Comparison of ENCODE assay signal across 14 cellular contexts in genomic region chr3:64539451-64540196, GRCh38.
DNase-seq lines count a peak whose midpoint lies in the region; ATAC-seq and TF ChIP-seq lines count a peak whose summit lies in the region.
"Had no signal": no experiment of that assay in that cellular context is flagged by ENCODE, and none has a peak within 500 bp of the region (broad histone marks: within the 10 kb centered on the region; RNA-seq: fewer than 3 reads in every experiment).

No MANE protein-coding gene starts in this region.

- H3K4me3 Mint-ChIP-seq in WTC11 (no peak overlapping the region), osteocyte (ENCODE audit: unreplicated experiment) (no peak overlapping the region)
- H3K4me3 Mint-ChIP-seq: CD4-positive, alpha-beta memory T cell had no signal

- POLR2A ChIA-PET in WTC11 (lab: Charles Lee) (no interaction called here), A673 (lab: Charles Lee; ENCODE audit: low non-redundant PET) (no interaction called here)

- no peaks in the 10 kb centered on the region for H3K4me1 ChIP-seq in A673 (ENCODE audit: insufficient read depth, low read length, poor library complexity, severe bottlenecking)
- H3K4me1 ChIP-seq: adrenal gland, SJSA1 had no signal

- peaks cover 11% of the 10 kb centered on the region for H3K4me1 Mint-ChIP-seq in WTC11
- no peaks in the 10 kb centered on the region for H3K4me1 Mint-ChIP-seq in osteocyte (ENCODE audit: unreplicated experiment)
- H3K4me1 Mint-ChIP-seq: CD4-positive, alpha-beta memory T cell had no signal

- ATAC-seq in WTC11: peak; percentile 55

- H3K4me3 ChIP-seq in foreskin fibroblast (ENCODE audit: low read depth in 1 of 2, low read length in 2 of 2): no peak overlapping the region
- H3K4me3 ChIP-seq in A673 (ENCODE audit: low read depth, low read length, poor library complexity, severe bottlenecking): no peak overlapping the region
- H3K4me3 ChIP-seq: adrenal gland, SJSA1 had no signal

- H3K27me3 Mint-ChIP-seq in WTC11 (ENCODE audit: low read depth) (no peaks in the 10 kb centered on the region), osteocyte (ENCODE audit: unreplicated experiment) (peaks cover 30% of the 10 kb centered on the region)
- H3K27me3 Mint-ChIP-seq: progenitor cell of endocrine pancreas had no signal

- no TSS peak for BruUV-seq in A673 (replicated peaks; lab: Mats Ljungman, UMichigan)

- no peaks in the 10 kb centered on the region for H3K36me3 ChIP-seq in A673 (ENCODE audit: insufficient read depth, low read length, poor library complexity, severe bottlenecking)
- H3K36me3 ChIP-seq: SJSA1 had no signal

- peak; percentile 11 for DNase-seq in Daoy (ENCODE audit: low read depth)
- no peak for DNase-seq in WTC11 (ENCODE audit: low spot score)
- DNase-seq in foreskin fibroblast: peak; percentile 47 to 79
- peak; percentile 13 for DNase-seq in pulmonary artery endothelial cell (ENCODE audit: low read depth, low spot score)
- DNase-seq in A673 (ENCODE audit: low spot score): no peak
- DNase-seq in DMS 273 (lab: John Stamatoyannopoulos, UW; ENCODE audit: unreplicated experiment): no peak
- DNase-seq in T-helper 1 cell: no peak
- no peak for DNase-seq in osteocyte (ENCODE audit: extremely low spot score, unreplicated experiment)
- DNase-seq: adrenal gland; CD4-positive, alpha-beta memory T cell; GDM1 had no signal

- H3K9me3 Mint-ChIP-seq in WTC11 (no peaks in the 10 kb centered on the region), osteocyte (ENCODE audit: unreplicated experiment) (no peaks in the 10 kb centered on the region)

- H3K27me3 ChIP-seq in A673 (replicated peaks; ENCODE audit: insufficient read depth, low read depth, low read length, poor library complexity): no peaks in the 10 kb centered on the region
- H3K27me3 ChIP-seq: adrenal gland, SJSA1 had no signal

- no peaks in the 10 kb centered on the region for H3K36me3 Mint-ChIP-seq in WTC11
- no peaks in the 10 kb centered on the region for H3K36me3 Mint-ChIP-seq in osteocyte (ENCODE audit: unreplicated experiment)
- H3K36me3 Mint-ChIP-seq: CD4-positive, alpha-beta memory T cell had no signal

- CTCF ChIA-PET in WTC11 (lab: Charles Lee): interaction anchor here (0.5 to 2.0 kb wide), 4 partner anchors 9 to 861 kb away, joined by 3 to 23 read pairs (median 6); no protein-coding TSS in a partner anchor
- CTCF ChIA-PET in A673 (lab: Charles Lee): no interaction called here

- no peaks in the 10 kb centered on the region for H3K9me3 ChIP-seq in A673 (ENCODE audit: low read depth, low read length, poor library complexity, severe bottlenecking)
- H3K9me3 ChIP-seq: adrenal gland, SJSA1 had no signal

- intact Hi-C loops in A673 (cut with micrococcal nuclease; ENCODE audit: unreplicated experiment): no loop called here

- H3K27ac Mint-ChIP-seq in WTC11 (no peak overlapping the region), osteocyte (ENCODE audit: unreplicated experiment) (no peak overlapping the region)
- H3K27ac Mint-ChIP-seq: CD4-positive, alpha-beta memory T cell; progenitor cell of endocrine pancreas had no signal

- no peak overlapping the region for H3K27ac ChIP-seq in A673 (ENCODE audit: low read depth, low read length, poor library complexity, severe bottlenecking)
- H3K27ac ChIP-seq: adrenal gland, SJSA1, VCaP had no signal

- TF ChIP-seq CTCF in WTC11 (IDR thresholded peaks at IDR 0.05) (no peak), foreskin fibroblast (IDR thresholded peaks at IDR 0.05; ENCODE audit: low read depth, low read length) (no peak), A673 (conservative IDR thresholded peaks at IDR 0.05; ENCODE audit: low read depth, low read length) (no peak), osteocyte (IDR thresholded peaks at IDR 0.05) (no peak)

TF ChIP-seq in WTC11, 78 proteins besides CTCF, POLR2A, EP300 and RAD21:
- TF ChIP-seq ZBTB21 (CRISPR knock-in tag; IDR thresholded peaks at IDR 0.05; ENCODE audit: borderline replicate concordance): no peak
- no peak for TF ChIP-seq HMGA2 (CRISPR knock-in tag; IDR thresholded peaks at IDR 0.05)
- TF ChIP-seq NFE2L1 (CRISPR knock-in tag; IDR thresholded peaks at IDR 0.05): peak; percentile 76
- TF ChIP-seq ZNF263 (CRISPR knock-in tag; IDR thresholded peaks at IDR 0.05; ENCODE audit: low read depth): 0 out of 2 replicates have a peak, but pooled peaks have one; percentile 18
- TF ChIP-seq GTF2I (CRISPR knock-in tag; conservative IDR thresholded peaks at IDR 0.05): no peak
- no peak for TF ChIP-seq PRRX2 (CRISPR knock-in tag; IDR thresholded peaks at IDR 0.05)

Comparison
In these comparisons a context has a peak if more than half of its experiments do, and no peak if none do; other contexts are left out.
1. DNase-seq: peak in Daoy (single experiment), foreskin fibroblast (2 of 2) and pulmonary artery endothelial cell (single experiment); none in WTC11 (single experiment), A673 (single experiment), DMS 273 (single experiment), T-helper 1 cell (0 of 5) and osteocyte (single experiment).